Comparison of ENCODE assay signal across 1 cellular context in the genomic region with DNA sequence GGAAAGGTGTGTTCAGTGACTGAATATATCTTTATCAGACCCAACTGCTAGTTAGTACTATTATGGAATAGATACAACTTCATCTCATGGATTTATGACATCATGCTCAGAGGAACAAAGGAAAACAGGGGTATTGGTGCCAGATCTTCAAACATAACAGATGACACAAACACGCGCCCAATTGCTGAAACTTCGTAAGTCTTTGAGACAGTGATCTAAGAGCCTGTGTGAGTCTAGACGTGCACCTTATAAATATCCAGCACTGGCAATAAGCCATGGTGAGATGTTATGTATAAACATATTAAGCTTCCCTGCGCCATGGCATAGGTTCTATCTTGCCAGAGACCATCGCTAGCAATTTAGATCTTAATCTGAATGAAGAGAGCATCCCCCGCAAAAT.
TF ChIP-seq lines count a peak whose summit lies in the region.

No MANE protein-coding gene starts in this region.

TF ChIP-seq in HEK293, 187 proteins besides CTCF, POLR2A, EP300 and RAD21 (continued from another document):
- TF ChIP-seq, protein P1, sequence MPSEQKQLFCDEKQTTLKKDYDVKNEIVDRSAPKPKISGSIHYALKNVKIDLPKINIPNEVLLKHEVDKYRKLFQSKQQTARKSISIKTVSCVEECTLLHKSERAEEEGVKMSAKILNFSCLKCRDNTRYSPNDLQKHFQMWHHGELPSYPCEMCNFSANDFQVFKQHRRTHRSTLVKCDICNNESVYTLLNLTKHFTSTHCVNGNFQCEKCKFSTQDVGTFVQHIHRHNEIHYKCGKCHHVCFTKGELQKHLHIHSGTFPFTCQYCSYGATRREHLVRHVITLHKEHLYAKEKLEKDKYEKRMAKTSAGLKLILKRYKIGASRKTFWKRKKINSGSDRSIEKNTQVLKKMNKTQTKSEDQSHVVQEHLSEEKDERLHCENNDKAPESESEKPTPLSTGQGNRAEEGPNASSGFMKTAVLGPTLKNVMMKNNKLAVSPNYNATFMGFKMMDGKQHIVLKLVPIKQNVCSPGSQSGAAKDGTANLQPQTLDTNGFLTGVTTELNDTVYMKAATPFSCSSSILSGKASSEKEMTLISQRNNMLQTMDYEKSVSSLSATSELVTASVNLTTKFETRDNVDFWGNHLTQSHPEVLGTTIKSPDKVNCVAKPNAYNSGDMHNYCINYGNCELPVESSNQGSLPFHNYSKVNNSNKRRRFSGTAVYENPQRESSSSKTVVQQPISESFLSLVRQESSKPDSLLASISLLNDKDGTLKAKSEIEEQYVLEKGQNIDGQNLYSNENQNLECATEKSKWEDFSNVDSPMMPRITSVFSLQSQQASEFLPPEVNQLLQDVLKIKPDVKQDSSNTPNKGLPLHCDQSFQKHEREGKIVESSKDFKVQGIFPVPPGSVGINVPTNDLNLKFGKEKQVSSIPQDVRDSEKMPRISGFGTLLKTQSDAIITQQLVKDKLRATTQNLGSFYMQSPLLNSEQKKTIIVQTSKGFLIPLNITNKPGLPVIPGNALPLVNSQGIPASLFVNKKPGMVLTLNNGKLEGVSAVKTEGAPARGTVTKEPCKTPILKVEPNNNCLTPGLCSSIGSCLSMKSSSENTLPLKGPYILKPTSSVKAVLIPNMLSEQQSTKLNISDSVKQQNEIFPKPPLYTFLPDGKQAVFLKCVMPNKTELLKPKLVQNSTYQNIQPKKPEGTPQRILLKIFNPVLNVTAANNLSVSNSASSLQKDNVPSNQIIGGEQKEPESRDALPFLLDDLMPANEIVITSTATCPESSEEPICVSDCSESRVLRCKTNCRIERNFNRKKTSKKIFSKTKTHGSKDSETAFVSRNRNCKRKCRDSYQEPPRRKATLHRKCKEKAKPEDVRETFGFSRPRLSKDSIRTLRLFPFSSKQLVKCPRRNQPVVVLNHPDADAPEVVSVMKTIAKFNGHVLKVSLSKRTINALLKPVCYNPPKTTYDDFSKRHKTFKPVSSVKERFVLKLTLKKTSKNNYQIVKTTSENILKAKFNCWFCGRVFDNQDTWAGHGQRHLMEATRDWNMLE (tag by site-specific recombination; conservative IDR thresholded peaks at IDR 0.05; ENCODE audit: low read depth) = no peak
- TF ChIP-seq ZNF184 (tag by site-specific recombination; IDR thresholded peaks at IDR 0.05) (no peak), ZSCAN30 (tag by site-specific recombination; IDR thresholded peaks at IDR 0.05) (no peak), BCL11A (tag by site-specific recombination; IDR thresholded peaks at IDR 0.05; ENCODE audit: low read depth) (no peak), ZNF629 (tag by site-specific recombination; IDR thresholded peaks at IDR 0.05) (0 out of 2 replicates have a peak, but pooled peaks have one; percentile 25), ZNF266 (tag by site-specific recombination; IDR thresholded peaks at IDR 0.05; ENCODE audit: low read depth) (no peak), ZNF16 (tag by site-specific recombination; IDR thresholded peaks at IDR 0.05; ENCODE audit: low read depth) (no peak), ZBTB21 (tag by site-specific recombination; IDR thresholded peaks at IDR 0.05) (peak; percentile 36; the same call in 1 of the 2 replicates), ZNF10 (tag by site-specific recombination; IDR thresholded peaks at IDR 0.05) (no peak), ZNF843 (tag by site-specific recombination; IDR thresholded peaks at IDR 0.05) (0 out of 2 replicates have a peak, but pooled peaks have one; percentile 16), ZBTB8A (tag by site-specific recombination; IDR thresholded peaks at IDR 0.05) (no peak), ZNF776 (tag by site-specific recombination; IDR thresholded peaks at IDR 0.05; ENCODE audit: borderline replicate concordance) (no peak), ZNF157 (tag by site-specific recombination; IDR thresholded peaks at IDR 0.05) (no peak), ZNF555 (tag by site-specific recombination; conservative IDR thresholded peaks at IDR 0.05) (no peak), ZNF404 (tag by site-specific recombination; IDR thresholded peaks at IDR 0.05) (no peak), ZBTB20 (tag by site-specific recombination; IDR thresholded peaks at IDR 0.05) (no peak)
- TF ChIP-seq, protein P2, sequence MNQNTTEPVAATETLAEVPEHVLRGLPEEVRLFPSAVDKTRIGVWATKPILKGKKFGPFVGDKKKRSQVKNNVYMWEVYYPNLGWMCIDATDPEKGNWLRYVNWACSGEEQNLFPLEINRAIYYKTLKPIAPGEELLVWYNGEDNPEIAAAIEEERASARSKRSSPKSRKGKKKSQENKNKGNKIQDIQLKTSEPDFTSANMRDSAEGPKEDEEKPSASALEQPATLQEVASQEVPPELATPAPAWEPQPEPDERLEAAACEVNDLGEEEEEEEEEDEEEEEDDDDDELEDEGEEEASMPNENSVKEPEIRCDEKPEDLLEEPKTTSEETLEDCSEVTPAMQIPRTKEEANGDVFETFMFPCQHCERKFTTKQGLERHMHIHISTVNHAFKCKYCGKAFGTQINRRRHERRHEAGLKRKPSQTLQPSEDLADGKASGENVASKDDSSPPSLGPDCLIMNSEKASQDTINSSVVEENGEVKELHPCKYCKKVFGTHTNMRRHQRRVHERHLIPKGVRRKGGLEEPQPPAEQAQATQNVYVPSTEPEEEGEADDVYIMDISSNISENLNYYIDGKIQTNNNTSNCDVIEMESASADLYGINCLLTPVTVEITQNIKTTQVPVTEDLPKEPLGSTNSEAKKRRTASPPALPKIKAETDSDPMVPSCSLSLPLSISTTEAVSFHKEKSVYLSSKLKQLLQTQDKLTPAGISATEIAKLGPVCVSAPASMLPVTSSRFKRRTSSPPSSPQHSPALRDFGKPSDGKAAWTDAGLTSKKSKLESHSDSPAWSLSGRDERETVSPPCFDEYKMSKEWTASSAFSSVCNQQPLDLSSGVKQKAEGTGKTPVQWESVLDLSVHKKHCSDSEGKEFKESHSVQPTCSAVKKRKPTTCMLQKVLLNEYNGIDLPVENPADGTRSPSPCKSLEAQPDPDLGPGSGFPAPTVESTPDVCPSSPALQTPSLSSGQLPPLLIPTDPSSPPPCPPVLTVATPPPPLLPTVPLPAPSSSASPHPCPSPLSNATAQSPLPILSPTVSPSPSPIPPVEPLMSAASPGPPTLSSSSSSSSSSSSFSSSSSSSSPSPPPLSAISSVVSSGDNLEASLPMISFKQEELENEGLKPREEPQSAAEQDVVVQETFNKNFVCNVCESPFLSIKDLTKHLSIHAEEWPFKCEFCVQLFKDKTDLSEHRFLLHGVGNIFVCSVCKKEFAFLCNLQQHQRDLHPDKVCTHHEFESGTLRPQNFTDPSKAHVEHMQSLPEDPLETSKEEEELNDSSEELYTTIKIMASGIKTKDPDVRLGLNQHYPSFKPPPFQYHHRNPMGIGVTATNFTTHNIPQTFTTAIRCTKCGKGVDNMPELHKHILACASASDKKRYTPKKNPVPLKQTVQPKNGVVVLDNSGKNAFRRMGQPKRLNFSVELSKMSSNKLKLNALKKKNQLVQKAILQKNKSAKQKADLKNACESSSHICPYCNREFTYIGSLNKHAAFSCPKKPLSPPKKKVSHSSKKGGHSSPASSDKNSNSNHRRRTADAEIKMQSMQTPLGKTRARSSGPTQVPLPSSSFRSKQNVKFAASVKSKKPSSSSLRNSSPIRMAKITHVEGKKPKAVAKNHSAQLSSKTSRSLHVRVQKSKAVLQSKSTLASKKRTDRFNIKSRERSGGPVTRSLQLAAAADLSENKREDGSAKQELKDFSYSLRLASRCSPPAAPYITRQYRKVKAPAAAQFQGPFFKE (tag by site-specific recombination; IDR thresholded peaks at IDR 0.05; ENCODE audit: borderline replicate concordance) = no peak
- TF ChIP-seq, protein P3, sequence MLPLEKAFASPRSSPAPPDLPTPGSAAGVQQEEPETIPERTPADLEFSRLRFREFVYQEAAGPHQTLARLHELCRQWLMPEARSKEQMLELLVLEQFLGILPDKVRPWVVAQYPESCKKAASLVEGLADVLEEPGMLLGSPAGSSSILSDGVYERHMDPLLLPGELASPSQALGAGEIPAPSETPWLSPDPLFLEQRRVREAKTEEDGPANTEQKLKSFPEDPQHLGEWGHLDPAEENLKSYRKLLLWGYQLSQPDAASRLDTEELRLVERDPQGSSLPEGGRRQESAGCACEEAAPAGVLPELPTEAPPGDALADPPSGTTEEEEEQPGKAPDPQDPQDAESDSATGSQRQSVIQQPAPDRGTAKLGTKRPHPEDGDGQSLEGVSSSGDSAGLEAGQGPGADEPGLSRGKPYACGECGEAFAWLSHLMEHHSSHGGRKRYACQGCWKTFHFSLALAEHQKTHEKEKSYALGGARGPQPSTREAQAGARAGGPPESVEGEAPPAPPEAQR (tag by site-specific recombination; IDR thresholded peaks at IDR 0.05) = no peak
- TF ChIP-seq, protein P4, sequence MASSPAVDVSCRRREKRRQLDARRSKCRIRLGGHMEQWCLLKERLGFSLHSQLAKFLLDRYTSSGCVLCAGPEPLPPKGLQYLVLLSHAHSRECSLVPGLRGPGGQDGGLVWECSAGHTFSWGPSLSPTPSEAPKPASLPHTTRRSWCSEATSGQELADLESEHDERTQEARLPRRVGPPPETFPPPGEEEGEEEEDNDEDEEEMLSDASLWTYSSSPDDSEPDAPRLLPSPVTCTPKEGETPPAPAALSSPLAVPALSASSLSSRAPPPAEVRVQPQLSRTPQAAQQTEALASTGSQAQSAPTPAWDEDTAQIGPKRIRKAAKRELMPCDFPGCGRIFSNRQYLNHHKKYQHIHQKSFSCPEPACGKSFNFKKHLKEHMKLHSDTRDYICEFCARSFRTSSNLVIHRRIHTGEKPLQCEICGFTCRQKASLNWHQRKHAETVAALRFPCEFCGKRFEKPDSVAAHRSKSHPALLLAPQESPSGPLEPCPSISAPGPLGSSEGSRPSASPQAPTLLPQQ (tag by site-specific recombination; IDR thresholded peaks at IDR 0.05) = no peak
- TF ChIP-seq, protein P5, sequence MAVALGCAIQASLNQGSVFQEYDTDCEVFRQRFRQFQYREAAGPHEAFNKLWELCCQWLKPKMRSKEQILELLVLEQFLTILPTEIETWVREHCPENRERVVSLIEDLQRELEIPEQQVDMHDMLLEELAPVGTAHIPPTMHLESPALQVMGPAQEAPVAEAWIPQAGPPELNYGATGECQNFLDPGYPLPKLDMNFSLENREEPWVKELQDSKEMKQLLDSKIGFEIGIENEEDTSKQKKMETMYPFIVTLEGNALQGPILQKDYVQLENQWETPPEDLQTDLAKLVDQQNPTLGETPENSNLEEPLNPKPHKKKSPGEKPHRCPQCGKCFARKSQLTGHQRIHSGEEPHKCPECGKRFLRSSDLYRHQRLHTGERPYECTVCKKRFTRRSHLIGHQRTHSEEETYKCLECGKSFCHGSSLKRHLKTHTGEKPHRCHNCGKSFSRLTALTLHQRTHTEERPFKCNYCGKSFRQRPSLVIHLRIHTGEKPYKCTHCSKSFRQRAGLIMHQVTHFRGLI (tag by site-specific recombination; IDR thresholded peaks at IDR 0.05) = no peak
